ENCODE assay signal across 8 cellular contexts in the genomic region with DNA sequence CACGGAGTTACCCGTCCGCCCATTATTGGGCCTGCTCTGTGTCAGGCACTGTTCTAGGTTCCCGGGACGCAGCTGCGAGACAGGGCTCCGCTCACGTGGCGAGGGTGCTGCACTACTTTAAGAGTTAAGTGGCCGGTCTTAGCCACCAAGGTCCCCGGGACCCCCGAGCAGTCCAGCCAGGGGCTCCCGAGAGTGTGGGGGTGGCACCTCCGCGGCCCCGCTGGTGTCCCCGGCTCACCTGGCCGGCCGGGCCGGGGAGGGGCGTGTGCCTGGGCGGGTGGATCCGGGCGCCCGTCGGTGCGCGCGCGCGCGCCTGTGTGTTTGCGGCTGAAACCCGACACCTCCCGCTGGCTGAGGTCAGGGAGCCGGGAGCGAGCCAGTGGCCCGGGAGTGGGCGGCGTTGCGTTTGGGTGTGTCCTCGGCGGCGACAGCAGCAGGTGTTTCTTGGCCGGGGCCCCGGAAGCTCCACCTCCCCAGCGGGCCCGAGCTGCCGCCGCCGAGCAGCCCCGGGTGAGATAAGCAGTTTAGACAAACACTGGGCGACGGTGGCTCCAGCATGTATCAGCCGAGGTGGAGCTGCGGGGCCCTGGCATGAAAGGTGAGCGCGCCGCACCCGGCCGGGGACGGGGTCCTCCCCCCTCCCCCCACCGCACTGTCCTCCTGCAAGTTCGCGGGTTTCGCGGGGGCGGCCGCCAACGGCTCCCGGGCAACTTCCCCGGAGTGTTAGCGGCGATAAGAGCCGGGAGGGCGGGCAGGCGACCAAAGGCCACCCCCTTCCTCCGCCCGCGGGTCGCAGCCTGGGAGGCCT. TPM values are rescaled to one million over a fixed set of nuclear protein-coding genes. Genes with fewer than 3 reads are reported as not detected.
DNase-seq lines count a peak whose midpoint lies in the region; ATAC-seq and TF ChIP-seq lines count a peak whose summit lies in the region.

A gene (plus strand): TSS at position 522 of the 808 bp plus-strand sequence. CDS start 70 bp downstream, at position 592.

- H3K27me3 ChIP-seq in WERI-Rb-1 (ENCODE audit: insufficient read depth, low read depth, severe bottlenecking) = no peaks in the 10 kb centered on the region

- no peaks in the 10 kb centered on the region for H3K9me3 ChIP-seq in WERI-Rb-1 (ENCODE audit: severe bottlenecking)

- H3K27ac ChIP-seq in WERI-Rb-1 (peak within 1 kb of the TSS; percentile 99), coronary artery (peak within 1 kb of the TSS; percentile 72 to 95)

- DNase-seq in AG08396 (ENCODE audit: low spot score) (peak; percentile 92), NCI-H2196 (lab: John Stamatoyannopoulos, UW; ENCODE audit: unreplicated experiment) (peak; percentile 83), WERI-Rb-1 (peak; percentile 91), coronary artery (ENCODE audit: low spot score) (peak; percentile 90), left colon (peak; percentile 97 to 98)
- DNase-seq in stimulated activated CD4-positive, alpha-beta T cell treated with anti-CD3 and anti-CD28 coated beads, Interleukin-4, amount 100 ng/mL, for 24 hours = peak; percentile 59

- no peak for TF ChIP-seq CTCF in WERI-Rb-1 (IDR thresholded peaks at IDR 0.05; ENCODE audit: low read depth, low read length)
- TF ChIP-seq CTCF in coronary artery (IDR thresholded peaks at IDR 0.05) = no peak

- intact Hi-C loops in left colon (cut with DNase I, micrococcal nuclease) = no loop called here

- ATAC-seq in GM18907 (IDR thresholded peaks at IDR 0.05; ENCODE audit: unreplicated experiment) (peak; percentile 48), HG03103 (IDR thresholded peaks at IDR 0.05; ENCODE audit: low read depth, unreplicated experiment) (peak; percentile 43), left colon (peak; percentile 59)

- peaks cover 35% of the 10 kb centered on the region for H3K36me3 ChIP-seq in WERI-Rb-1

- peak within 1 kb of the TSS; percentile 69 for H3K4me3 ChIP-seq in WERI-Rb-1 (ENCODE audit: low read depth, low read length)
- peak within 1 kb of the TSS; percentile 87 for H3K4me3 ChIP-seq in coronary artery

RNA-seq across cellular contexts. Expression of the gene that starts here (rescaled TPM):
- 100 to 1,000 TPM in 1 of 2 donors, 10 to 100 TPM in 1; 94.7 to 110 TPM for total RNA-seq in left colon

Comparison
In these comparisons a context has a peak if more than half of its experiments do, and no peak if none do; other contexts are left out.
1. Peak in every context shown above with its lines: DNase-seq, ATAC-seq, H3K4me3 ChIP-seq and H3K27ac ChIP-seq.